Comparison of ENCODE assay signal across 19 cellular contexts in genomic region chr13:77519808-77520207, GRCh38. TPM values are rescaled to one million over a fixed set of nuclear protein-coding genes. Genes with fewer than 3 reads are reported as not detected.
DNase-seq lines count a peak whose midpoint lies in the region; ATAC-seq, FAIRE-seq and TF ChIP-seq lines count a peak whose summit lies in the region.
"Had no signal": no experiment of that assay in that cellular context is flagged by ENCODE, and none has a peak within 500 bp of the region (broad histone marks: within the 10 kb centered on the region; RNA-seq: fewer than 3 reads in every experiment).

No MANE protein-coding gene starts in this region.

- H3K27me3 ChIP-seq in astrocyte (ENCODE audit: insufficient read depth, low read length) (no peaks in the 10 kb centered on the region), esophagus squamous epithelium (no peaks in the 10 kb centered on the region)
- H3K27me3 ChIP-seq: BLaER1 treated with 17β-estradiol and CSF1 and Interleukin-3, amounts not matched to agents 10 nM and 100 nM; Peyer's patch had no signal

- H3K4me2 ChIP-seq in astrocyte (ENCODE audit: low read length) (no peak overlapping the region), OCI-LY7 (ENCODE audit: low read length) (no peak overlapping the region)
- H3K4me2 ChIP-seq: BLaER1 treated with 17β-estradiol and CSF1 and Interleukin-3, amounts not matched to agents 10 nM and 100 nM; GM23338 had no signal

- H3K4me3 ChIP-seq in astrocyte (ENCODE audit: insufficient read depth, low read depth, low read length) (no peak overlapping the region), esophagus squamous epithelium (no peak overlapping the region), OCI-LY7 (ENCODE audit: low read depth, low read length, poor library complexity, severe bottlenecking) (no peak overlapping the region)
- H3K4me3 ChIP-seq: BLaER1 treated with 17β-estradiol and CSF1 and Interleukin-3, amounts not matched to agents 10 nM and 100 nM; GM23338; Peyer's patch had no signal

- H3K27ac ChIP-seq in astrocyte (ENCODE audit: low read depth, low read length) (no peak overlapping the region), esophagus squamous epithelium (peak overlapping the region in 3 of 4 donors; percentile 82 to 90 (median 86)), OCI-LY7 (ENCODE audit: low read depth, low read length, poor library complexity, severe bottlenecking) (no peak overlapping the region)
- H3K27ac ChIP-seq: BLaER1 treated with 17β-estradiol and CSF1 and Interleukin-3, amounts not matched to agents 10 nM and 100 nM; HL-60; Peyer's patch had no signal

- H3K9me3 ChIP-seq in astrocyte (ENCODE audit: insufficient read depth, low read depth, low read length) (no peaks in the 10 kb centered on the region), esophagus squamous epithelium (no peaks in the 10 kb centered on the region), OCI-LY7 (ENCODE audit: low read length) (no peaks in the 10 kb centered on the region)
- H3K9me3 ChIP-seq: BLaER1 treated with 17β-estradiol and CSF1 and Interleukin-3, amounts not matched to agents 10 nM and 100 nM; Peyer's patch had no signal

- H3K4me1 ChIP-seq in astrocyte (ENCODE audit: insufficient read depth, low read length) (peaks cover 24% of the 10 kb centered on the region), esophagus squamous epithelium (peaks cover 0 to 52% (median 7%) of the 10 kb centered on the region in 3 donors), OCI-LY7 (ENCODE audit: insufficient read depth, low read length, poor library complexity, severe bottlenecking) (no peaks in the 10 kb centered on the region)
- H3K4me1 ChIP-seq: Peyer's patch had no signal

- H3K4me1 Mint-ChIP-seq in astrocyte (ENCODE audit: low read depth, unreplicated experiment) (peaks cover 14% of the 10 kb centered on the region), type B pancreatic cell (ENCODE audit: unreplicated experiment) (peaks cover 15% of the 10 kb centered on the region)

- H4K20me1 ChIP-seq in astrocyte (ENCODE audit: insufficient read depth, low read length) (no peaks in the 10 kb centered on the region), OCI-LY7 (ENCODE audit: insufficient read depth, low read length) (no peaks in the 10 kb centered on the region)
- H4K20me1 ChIP-seq: BLaER1 treated with 17β-estradiol and CSF1 and Interleukin-3, amounts not matched to agents 10 nM and 100 nM had no signal

- H3K9me3 Mint-ChIP-seq in astrocyte (ENCODE audit: unreplicated experiment) (no peaks in the 10 kb centered on the region), type B pancreatic cell (peaks cover 8% of the 10 kb centered on the region)
- H3K9me3 Mint-ChIP-seq: GM23338 had no signal

- DNase-seq in HT1080 (ENCODE audit: low read depth) = peak; percentile 77
- peak; percentile 7 for DNase-seq in astrocyte (ENCODE audit: low read depth)
- no peak for DNase-seq in esophagus squamous epithelium (lab: John Stamatoyannopoulos, UW)
- no peak for DNase-seq in type B pancreatic cell (ENCODE audit: extremely low spot score, unreplicated experiment)
- no peak for DNase-seq in mesenteric fat pad (ENCODE audit: low spot score)
- no peak for DNase-seq in OCI-LY7 (ENCODE audit: low spot score)
- DNase-seq: DMS 273 treated with DMSO at 0.1 percent for 48 hours, KG1, NCI-H1092, NCI-H1694, NCI-H2107, NCI-H748 treated with DMSO at 0.1 percent for 48 hours, Peyer's patch had no signal

- POLR2A ChIA-PET in OCI-LY7 (lab: Charles Lee) = no interaction called here

- H3K36me3 Mint-ChIP-seq in astrocyte (ENCODE audit: low read depth, unreplicated experiment) = no peaks in the 10 kb centered on the region
- no peaks in the 10 kb centered on the region for H3K36me3 Mint-ChIP-seq in type B pancreatic cell

- no peak overlapping the region for H3K4me3 Mint-ChIP-seq in astrocyte (ENCODE audit: unreplicated experiment)
- H3K4me3 Mint-ChIP-seq in type B pancreatic cell = no peak overlapping the region
- H3K4me3 Mint-ChIP-seq: GM23338 had no signal

- H3K27me3 Mint-ChIP-seq in astrocyte (ENCODE audit: low read depth, unreplicated experiment) (no peaks in the 10 kb centered on the region), type B pancreatic cell (no peaks in the 10 kb centered on the region)

- 62% methylated on average over 4 of the region's 4 CpGs for WGBS in esophagus squamous epithelium, 2 donors

- no peak for FAIRE-seq in astrocyte (lab: Jason Lieb, UNC)
- FAIRE-seq: GM18507 had no signal

- CTCF ChIA-PET in OCI-LY7 (lab: Charles Lee; ENCODE audit: unreplicated experiment) = no interaction called here

- no peaks in the 10 kb centered on the region for H3K9me2 ChIP-seq in OCI-LY7 (ENCODE audit: insufficient read depth, low read length)

- no peak for TF ChIP-seq CTCF in astrocyte (IDR thresholded peaks at IDR 0.05; ENCODE audit: insufficient read depth, low read depth, low read length)
- TF ChIP-seq CTCF in esophagus squamous epithelium (IDR thresholded peaks at IDR 0.05) = no peak
- TF ChIP-seq CTCF in type B pancreatic cell (conservative IDR thresholded peaks at IDR 0.05) = no peak
- no peak for TF ChIP-seq CTCF in OCI-LY7 (conservative IDR thresholded peaks at IDR 0.05; ENCODE audit: low read length)

- intact Hi-C loops in esophagus squamous epithelium (cut with DNase I) = no loop called here
- intact Hi-C loops in OCI-LY7 (cut with micrococcal nuclease; ENCODE audit: unreplicated experiment) = no loop called here

- BruUV-seq in OCI-LY7 (replicated peaks; lab: Mats Ljungman, UMichigan) = no TSS peak

- no peak for TF ChIP-seq POLR2A in esophagus squamous epithelium (IDR thresholded peaks at IDR 0.05)

- H2AFZ ChIP-seq in astrocyte (ENCODE audit: low read depth, low read length) = no peak overlapping the region
- H2AFZ ChIP-seq in OCI-LY7 (ENCODE audit: low read length) = no peak overlapping the region
- H2AFZ ChIP-seq: GM23338 had no signal

- H3K27ac Mint-ChIP-seq in astrocyte (ENCODE audit: unreplicated experiment) = no peak overlapping the region
- peak overlapping the region; percentile 98 for H3K27ac Mint-ChIP-seq in type B pancreatic cell
- H3K27ac Mint-ChIP-seq: GM23338 had no signal

- H3K36me3 ChIP-seq in astrocyte (ENCODE audit: insufficient read depth, low read length) = no peaks in the 10 kb centered on the region
- H3K36me3 ChIP-seq in esophagus squamous epithelium = no peaks in the 10 kb centered on the region
- H3K36me3 ChIP-seq in OCI-LY7 (ENCODE audit: insufficient read depth, low read length) = no peaks in the 10 kb centered on the region
- H3K36me3 ChIP-seq: BLaER1 treated with 17β-estradiol and CSF1 and Interleukin-3, amounts not matched to agents 10 nM and 100 nM; Peyer's patch had no signal

- no peaks in the 10 kb centered on the region for H3K79me2 ChIP-seq in astrocyte (ENCODE audit: insufficient read depth, low read length)
- H3K79me2 ChIP-seq in OCI-LY7 (ENCODE audit: insufficient read depth, low read depth, low read length) = no peaks in the 10 kb centered on the region

- no peak overlapping the region for H3K9ac ChIP-seq in astrocyte (ENCODE audit: low read length)
- H3K9ac ChIP-seq: BLaER1 treated with 17β-estradiol and CSF1 and Interleukin-3, amounts not matched to agents 10 nM and 100 nM had no signal

- no peak for ATAC-seq in HG03097 (IDR thresholded peaks at IDR 0.05; ENCODE audit: low FRiP score, unreplicated experiment)
- ATAC-seq: GM23338 had no signal

RNA-seq across cellular contexts. Expression of gene SCEL, which starts 15.7 kb away (rescaled TPM):
- total RNA-seq in HT1080 (2014; rRNA removed; shearing (Covaris generic)) = not detected in 2 replicates
- not detected in 2 replicates for polyA plus RNA-seq in HT1080 (2015; cell fraction: cytosol; rRNA removed)
- 0.06 TPM in 1 of 2 replicates, not detected in the other for polyA plus RNA-seq in HT1080 (2015; cell fraction: nucleus; rRNA removed)
- 0.27 TPM in 1 of 2 replicates, not detected in the other for total RNA-seq in astrocyte
- 100 to 1,000 TPM; 255 to 453 (median 376) TPM for total RNA-seq in esophagus squamous epithelium
- 102 and 382 TPM in 2 replicates for total RNA-seq in type B pancreatic cell (ENCODE audit: low replicate concordance)
- 0.13 TPM for total RNA-seq in mesenteric fat pad
- not detected in 2 replicates for total RNA-seq in OCI-LY7 (2014; rRNA removed; shearing (Covaris generic))
- not detected in 2 replicates for total RNA-seq in OCI-LY7 (2022)
- total RNA-seq: GM23338, M059J, Peyer's patch had no signal
- polyA plus RNA-seq: GM23338 had no signal

Comparison
In these comparisons a context has a peak if more than half of its experiments do, and no peak if none do; other contexts are left out.
1. DNase-seq: peak in HT1080 (single experiment) and astrocyte (single experiment); none in esophagus squamous epithelium (single experiment), type B pancreatic cell (single experiment), mesenteric fat pad (single experiment) and OCI-LY7 (single experiment).
2. H3K27ac ChIP-seq: peak in esophagus squamous epithelium (3 of 4); none in astrocyte (single experiment) and OCI-LY7 (single experiment).
3. RNA of gene SCEL, which starts 15.7 kb away (total RNA-seq): 255 to 453 TPM in esophagus squamous epithelium and 102 to 382 TPM in type B pancreatic cell; 0.27 TPM in astrocyte, 0.13 TPM in mesenteric fat pad (single experiment), not detected in HT1080 and not detected in OCI-LY7; every median in the first group is over 10 times any median in the second.